ENCODE assay signal across 8 cellular contexts in the genomic region with DNA sequence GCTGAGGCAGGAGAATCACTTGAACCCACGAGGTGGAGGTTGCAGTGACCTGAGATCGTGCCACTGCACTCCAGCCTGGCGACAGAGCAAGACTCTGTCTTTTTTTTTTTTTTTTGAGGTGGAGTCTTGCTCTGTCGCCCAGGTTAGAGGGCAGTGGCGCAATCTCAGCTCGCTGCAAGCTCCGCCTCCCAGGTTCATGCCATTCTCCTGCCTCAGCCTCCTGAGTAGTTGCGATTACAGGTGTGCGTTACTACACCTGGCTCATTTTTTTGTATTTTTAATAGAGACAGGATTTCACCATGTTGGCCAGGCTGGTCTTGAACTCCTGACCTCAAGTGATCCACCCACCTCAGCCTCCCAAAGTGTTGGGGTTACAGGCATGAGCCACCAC. TPM values are rescaled to one million over a fixed set of nuclear protein-coding genes. Genes with fewer than 3 reads are reported as not detected.
DNase-seq lines count a peak whose midpoint lies in the region; ATAC-seq and TF ChIP-seq lines count a peak whose summit lies in the region.
"Not testable (repeated sequence)": the region's sequence is repeated elsewhere in the genome, so short reads cannot be mapped to it uniquely, and the experiment has no call there.
"Had no signal": no experiment of that assay in that cellular context is flagged by ENCODE, and none has a peak within 500 bp of the region (broad histone marks: within the 10 kb centered on the region; RNA-seq: fewer than 3 reads in every experiment).

No MANE protein-coding gene starts in this region.

- not testable (repeated sequence) for H3K9me3 Mint-ChIP-seq in activated CD4-positive, alpha-beta T cell treated with anti-CD3 and anti-CD28 coated beads, Interleukin-2, amount 10 ng/mL, durations not matched to agents 24 days and 14 days; chondrocyte (ENCODE audit: low read depth)

- not testable (repeated sequence) for H3K27me3 Mint-ChIP-seq in activated CD4-positive, alpha-beta T cell treated with anti-CD3 and anti-CD28 coated beads, Interleukin-2, amount 10 ng/mL, durations not matched to agents 24 days and 14 days; chondrocyte (ENCODE audit: low read depth)

- DNase-seq in NCI-H510A (lab: John Stamatoyannopoulos, UW) = peak; percentile 13
- DNase-seq in activated CD4-positive, alpha-beta T cell treated with anti-CD3 and anti-CD28 coated beads, Interleukin-2, amount 10 ng/mL, durations not matched to agents 24 days and 14 days; chondrocyte (ENCODE audit: low spot score); psoas muscle: not testable (repeated sequence)
- DNase-seq in left lobe of liver (ENCODE audit: low spot score) = peak; percentile 68

- H3K27ac ChIP-seq in psoas muscle = peak overlapping the region; percentile 89

- H3K36me3 ChIP-seq in psoas muscle (ENCODE audit: insufficient read depth in 1 of 2, low read depth in 1 of 2) = not testable (repeated sequence)

- not testable (repeated sequence) for H3K9me3 ChIP-seq in psoas muscle

- not testable (repeated sequence) for H3K4me1 ChIP-seq in psoas muscle

- H3K4me3 Mint-ChIP-seq in activated CD4-positive, alpha-beta T cell treated with anti-CD3 and anti-CD28 coated beads, Interleukin-2, amount 10 ng/mL, durations not matched to agents 24 days and 14 days = not testable (repeated sequence)
- peak overlapping the region; percentile 18 for H3K4me3 Mint-ChIP-seq in chondrocyte (ENCODE audit: unreplicated experiment)

- H3K4me3 ChIP-seq in psoas muscle = not testable (repeated sequence)

- intact Hi-C loops in activated CD4-positive, alpha-beta T cell treated with anti-CD3 and anti-CD28 coated beads, Interleukin-2, amount 10 ng/mL, durations not matched to agents 24 days and 14 days (cut with micrococcal nuclease); psoas muscle (cut with DNase I): not testable (repeated sequence)

- peak overlapping the region; percentile 32 for H3K27ac Mint-ChIP-seq in activated CD4-positive, alpha-beta T cell treated with anti-CD3 and anti-CD28 coated beads, Interleukin-2, amount 10 ng/mL, durations not matched to agents 24 days and 14 days
- peak overlapping the region; percentile 36 for H3K27ac Mint-ChIP-seq in chondrocyte (ENCODE audit: unreplicated experiment)

- WGBS in psoas muscle, 3 donors = 95 to 99% (median 98%) methylated on average over 9 of the region's 9 CpGs

- not testable (repeated sequence) for TF ChIP-seq CTCF in chondrocyte (IDR thresholded peaks at IDR 0.05); psoas muscle (IDR thresholded peaks at IDR 0.05)

- ATAC-seq in GM19025 (IDR thresholded peaks at IDR 0.05; ENCODE audit: low read depth, unreplicated experiment) (peak; percentile 3), HG03045 (IDR thresholded peaks at IDR 0.05; ENCODE audit: unreplicated experiment) (peak; percentile 4), left lobe of liver (peak; percentile 6)
- not testable (repeated sequence) for ATAC-seq in psoas muscle

- H3K27me3 ChIP-seq in psoas muscle (ENCODE audit: insufficient read depth in 3 of 3, low read length in 2 of 3) = not testable (repeated sequence)

- not testable (repeated sequence) for H3K36me3 Mint-ChIP-seq in activated CD4-positive, alpha-beta T cell treated with anti-CD3 and anti-CD28 coated beads, Interleukin-2, amount 10 ng/mL, durations not matched to agents 24 days and 14 days (ENCODE audit: low read depth); chondrocyte (ENCODE audit: low read depth)

- peaks cover 24% of the 10 kb centered on the region for H3K4me1 Mint-ChIP-seq in activated CD4-positive, alpha-beta T cell treated with anti-CD3 and anti-CD28 coated beads, Interleukin-2, amount 10 ng/mL, durations not matched to agents 24 days and 14 days
- H3K4me1 Mint-ChIP-seq in chondrocyte (ENCODE audit: low read depth) = peaks cover 31% of the 10 kb centered on the region

RNA-seq across cellular contexts. Expression of a gene that starts 42.8 kb away (rescaled TPM):
- total RNA-seq in activated CD4-positive, alpha-beta T cell treated with anti-CD3 and anti-CD28 coated beads, Interleukin-2, amount 10 ng/mL, durations not matched to agents 24 days and 14 days = 21.0 and 21.7 TPM in 2 replicates
- total RNA-seq in chondrocyte (0.80 to 4.0 TPM (median 3.7 TPM) in 3 replicates), left lobe of liver (0.45 TPM), psoas muscle (10 to 100 TPM in 1 of 4 donors, 1 to 10 TPM in 3; 2.1 to 32.7 (median 8.3) TPM)
- 10 to 100 TPM in 1 of 3 donors, 1 to 10 TPM in 2; 1.4 to 14.1 (median 5.0) TPM for polyA plus RNA-seq in psoas muscle
- total RNA-seq: HT-29 had no signal
